Comparison of ENCODE assay signal across 3 cellular contexts in the genomic region with DNA sequence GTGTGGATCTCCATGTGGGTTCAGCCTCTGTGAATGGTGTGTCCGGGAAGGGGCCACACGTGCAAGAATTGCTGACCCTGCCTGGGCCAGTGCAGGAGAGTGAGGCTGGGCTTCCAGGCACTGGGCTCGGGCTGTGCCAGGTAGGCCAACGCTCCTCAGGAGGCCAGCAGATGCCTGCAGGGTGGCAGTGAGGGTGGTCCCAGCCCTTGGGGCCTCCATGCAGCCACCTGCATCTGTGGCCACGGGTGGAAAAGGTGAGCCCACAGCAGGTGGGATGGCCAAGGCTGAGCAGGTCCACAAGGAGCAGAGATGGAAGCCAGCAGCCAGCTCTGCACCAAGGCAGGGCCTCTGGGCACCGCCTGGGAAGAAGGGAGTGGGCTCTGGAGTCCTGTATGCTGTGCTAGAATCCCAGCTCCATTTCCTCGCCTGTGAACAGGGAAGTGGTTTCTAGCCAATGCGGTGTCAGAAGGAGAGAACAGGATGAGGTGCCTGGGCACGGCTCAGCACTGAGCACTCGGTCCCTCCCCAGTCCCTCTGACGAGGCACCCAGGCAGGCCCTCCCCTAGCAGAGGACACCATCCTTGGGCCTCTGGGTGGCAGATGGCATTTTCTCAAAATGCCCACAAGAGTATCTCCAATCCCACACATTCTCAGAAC.
TF ChIP-seq lines count a peak whose summit lies in the region.

No MANE protein-coding gene starts in this region.

TF ChIP-seq in SK-N-SH, 30 proteins besides CTCF, POLR2A, EP300 and RAD21 (continued from another document):
- TF ChIP-seq GABPA (IDR thresholded peaks at IDR 0.05; ENCODE audit: low read depth) (no peak), SMC3 (IDR thresholded peaks at IDR 0.05; ENCODE audit: low read depth, low read length) (no peak), MXI1 (IDR thresholded peaks at IDR 0.05; ENCODE audit: low read depth, low read length) (no peak), RXRA (IDR thresholded peaks at IDR 0.05; ENCODE audit: borderline replicate concordance, low read depth) (no peak), NFIC (IDR thresholded peaks at IDR 0.05; ENCODE audit: borderline replicate concordance) (no peak), GATA2 (CRISPR knock-in tag; IDR thresholded peaks at IDR 0.05) (no peak), JUND (IDR thresholded peaks at IDR 0.05) (no peak), EZH2phosphoT487 (IDR thresholded peaks at IDR 0.05; ENCODE audit: borderline replicate concordance, low read depth) (no peak), RFX5 (IDR thresholded peaks at IDR 0.05; ENCODE audit: low read length) (no peak), RCOR1 (IDR thresholded peaks at IDR 0.05; ENCODE audit: low read length) (no peak), MEF2A (IDR thresholded peaks at IDR 0.05; ENCODE audit: borderline replicate concordance, low read depth) (no peak)
TF ChIP-seq in SK-N-SH: peak in this region for 0.

TF ChIP-seq in SK-N-SH treated with all-trans-retinoic acid at 6 μM for 48 hours, 23 proteins besides CTCF, POLR2A, EP300 and RAD21:
- TF ChIP-seq TSHZ2 (CRISPR knock-in tag; IDR thresholded peaks at IDR 0.05): no peak
- TF ChIP-seq BACH2 (CRISPR knock-in tag; IDR thresholded peaks at IDR 0.05; ENCODE audit: borderline replicate concordance): no peak
- TF ChIP-seq, protein P1, sequence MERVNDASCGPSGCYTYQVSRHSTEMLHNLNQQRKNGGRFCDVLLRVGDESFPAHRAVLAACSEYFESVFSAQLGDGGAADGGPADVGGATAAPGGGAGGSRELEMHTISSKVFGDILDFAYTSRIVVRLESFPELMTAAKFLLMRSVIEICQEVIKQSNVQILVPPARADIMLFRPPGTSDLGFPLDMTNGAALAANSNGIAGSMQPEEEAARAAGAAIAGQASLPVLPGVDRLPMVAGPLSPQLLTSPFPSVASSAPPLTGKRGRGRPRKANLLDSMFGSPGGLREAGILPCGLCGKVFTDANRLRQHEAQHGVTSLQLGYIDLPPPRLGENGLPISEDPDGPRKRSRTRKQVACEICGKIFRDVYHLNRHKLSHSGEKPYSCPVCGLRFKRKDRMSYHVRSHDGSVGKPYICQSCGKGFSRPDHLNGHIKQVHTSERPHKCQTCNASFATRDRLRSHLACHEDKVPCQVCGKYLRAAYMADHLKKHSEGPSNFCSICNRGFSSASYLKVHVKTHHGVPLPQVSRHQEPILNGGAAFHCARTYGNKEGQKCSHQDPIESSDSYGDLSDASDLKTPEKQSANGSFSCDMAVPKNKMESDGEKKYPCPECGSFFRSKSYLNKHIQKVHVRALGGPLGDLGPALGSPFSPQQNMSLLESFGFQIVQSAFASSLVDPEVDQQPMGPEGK (CRISPR knock-in tag; IDR thresholded peaks at IDR 0.05; ENCODE audit: borderline replicate concordance): no peak
- TF ChIP-seq TOX (CRISPR knock-in tag; IDR thresholded peaks at IDR 0.05; ENCODE audit: borderline replicate concordance): no peak
- no peak for TF ChIP-seq PPARA (CRISPR knock-in tag; IDR thresholded peaks at IDR 0.05; ENCODE audit: borderline replicate concordance)
- no peak for TF ChIP-seq ZNF70 (CRISPR knock-in tag; IDR thresholded peaks at IDR 0.05)
- no peak for TF ChIP-seq TCF4 (CRISPR knock-in tag; IDR thresholded peaks at IDR 0.05; ENCODE audit: borderline replicate concordance)
- TF ChIP-seq, protein P2, sequence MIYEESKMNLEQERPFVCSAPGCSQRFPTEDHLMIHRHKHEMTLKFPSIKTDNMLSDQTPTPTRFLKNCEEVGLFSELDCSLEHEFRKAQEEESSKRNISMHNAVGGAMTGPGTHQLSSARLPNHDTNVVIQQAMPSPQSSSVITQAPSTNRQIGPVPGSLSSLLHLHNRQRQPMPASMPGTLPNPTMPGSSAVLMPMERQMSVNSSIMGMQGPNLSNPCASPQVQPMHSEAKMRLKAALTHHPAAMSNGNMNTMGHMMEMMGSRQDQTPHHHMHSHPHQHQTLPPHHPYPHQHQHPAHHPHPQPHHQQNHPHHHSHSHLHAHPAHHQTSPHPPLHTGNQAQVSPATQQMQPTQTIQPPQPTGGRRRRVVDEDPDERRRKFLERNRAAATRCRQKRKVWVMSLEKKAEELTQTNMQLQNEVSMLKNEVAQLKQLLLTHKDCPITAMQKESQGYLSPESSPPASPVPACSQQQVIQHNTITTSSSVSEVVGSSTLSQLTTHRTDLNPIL (CRISPR knock-in tag; IDR thresholded peaks at IDR 0.05; ENCODE audit: low read depth): no peak
- no peak for TF ChIP-seq ARNTL (CRISPR knock-in tag; IDR thresholded peaks at IDR 0.05; ENCODE audit: borderline replicate concordance, low read depth)
- no peak for TF ChIP-seq RARB (CRISPR knock-in tag; IDR thresholded peaks at IDR 0.05)
- no peak for TF ChIP-seq CSDC2 (CRISPR knock-in tag; IDR thresholded peaks at IDR 0.05)
- no peak for TF ChIP-seq GLIS3 (CRISPR knock-in tag; IDR thresholded peaks at IDR 0.05)

TF ChIP-seq in HepG2, 621 proteins besides CTCF, POLR2A, EP300 and RAD21:
- TF ChIP-seq, protein P3, sequence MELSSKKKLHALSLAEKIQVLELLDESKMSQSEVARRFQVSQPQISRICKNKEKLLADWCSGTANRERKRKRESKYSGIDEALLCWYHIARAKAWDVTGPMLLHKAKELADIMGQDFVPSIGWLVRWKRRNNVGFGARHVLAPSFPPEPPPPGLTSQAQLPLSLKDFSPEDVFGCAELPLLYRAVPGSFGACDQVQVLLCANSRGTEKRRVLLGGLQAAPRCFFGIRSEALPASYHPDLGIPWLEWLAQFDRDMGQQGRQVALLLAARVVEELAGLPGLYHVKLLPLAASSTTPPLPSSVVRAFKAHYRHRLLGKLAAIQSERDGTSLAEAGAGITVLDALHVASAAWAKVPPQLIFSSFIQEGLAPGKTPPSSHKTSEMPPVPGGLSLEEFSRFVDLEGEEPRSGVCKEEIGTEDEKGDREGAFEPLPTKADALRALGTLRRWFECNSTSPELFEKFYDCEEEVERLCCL (CRISPR knock-in tag; IDR thresholded peaks at IDR 0.05; ENCODE audit: borderline replicate concordance): no peak
- no peak for TF ChIP-seq CREM (IDR thresholded peaks at IDR 0.05)
- TF ChIP-seq CREM (CRISPR knock-in tag; IDR thresholded peaks at IDR 0.05): no peak
- no peak for TF ChIP-seq SNAI1 (CRISPR knock-in tag; IDR thresholded peaks at IDR 0.05; ENCODE audit: borderline replicate concordance)
- TF ChIP-seq CEBPG (CRISPR knock-in tag; IDR thresholded peaks at IDR 0.05): no peak
- no peak for TF ChIP-seq XRCC5 (optimal IDR thresholded peaks at IDR 0.05; ENCODE audit: low read length)
- no peak for TF ChIP-seq HIC2 (CRISPR knock-in tag; IDR thresholded peaks at IDR 0.05; ENCODE audit: low read depth)
- TF ChIP-seq, protein P4, sequence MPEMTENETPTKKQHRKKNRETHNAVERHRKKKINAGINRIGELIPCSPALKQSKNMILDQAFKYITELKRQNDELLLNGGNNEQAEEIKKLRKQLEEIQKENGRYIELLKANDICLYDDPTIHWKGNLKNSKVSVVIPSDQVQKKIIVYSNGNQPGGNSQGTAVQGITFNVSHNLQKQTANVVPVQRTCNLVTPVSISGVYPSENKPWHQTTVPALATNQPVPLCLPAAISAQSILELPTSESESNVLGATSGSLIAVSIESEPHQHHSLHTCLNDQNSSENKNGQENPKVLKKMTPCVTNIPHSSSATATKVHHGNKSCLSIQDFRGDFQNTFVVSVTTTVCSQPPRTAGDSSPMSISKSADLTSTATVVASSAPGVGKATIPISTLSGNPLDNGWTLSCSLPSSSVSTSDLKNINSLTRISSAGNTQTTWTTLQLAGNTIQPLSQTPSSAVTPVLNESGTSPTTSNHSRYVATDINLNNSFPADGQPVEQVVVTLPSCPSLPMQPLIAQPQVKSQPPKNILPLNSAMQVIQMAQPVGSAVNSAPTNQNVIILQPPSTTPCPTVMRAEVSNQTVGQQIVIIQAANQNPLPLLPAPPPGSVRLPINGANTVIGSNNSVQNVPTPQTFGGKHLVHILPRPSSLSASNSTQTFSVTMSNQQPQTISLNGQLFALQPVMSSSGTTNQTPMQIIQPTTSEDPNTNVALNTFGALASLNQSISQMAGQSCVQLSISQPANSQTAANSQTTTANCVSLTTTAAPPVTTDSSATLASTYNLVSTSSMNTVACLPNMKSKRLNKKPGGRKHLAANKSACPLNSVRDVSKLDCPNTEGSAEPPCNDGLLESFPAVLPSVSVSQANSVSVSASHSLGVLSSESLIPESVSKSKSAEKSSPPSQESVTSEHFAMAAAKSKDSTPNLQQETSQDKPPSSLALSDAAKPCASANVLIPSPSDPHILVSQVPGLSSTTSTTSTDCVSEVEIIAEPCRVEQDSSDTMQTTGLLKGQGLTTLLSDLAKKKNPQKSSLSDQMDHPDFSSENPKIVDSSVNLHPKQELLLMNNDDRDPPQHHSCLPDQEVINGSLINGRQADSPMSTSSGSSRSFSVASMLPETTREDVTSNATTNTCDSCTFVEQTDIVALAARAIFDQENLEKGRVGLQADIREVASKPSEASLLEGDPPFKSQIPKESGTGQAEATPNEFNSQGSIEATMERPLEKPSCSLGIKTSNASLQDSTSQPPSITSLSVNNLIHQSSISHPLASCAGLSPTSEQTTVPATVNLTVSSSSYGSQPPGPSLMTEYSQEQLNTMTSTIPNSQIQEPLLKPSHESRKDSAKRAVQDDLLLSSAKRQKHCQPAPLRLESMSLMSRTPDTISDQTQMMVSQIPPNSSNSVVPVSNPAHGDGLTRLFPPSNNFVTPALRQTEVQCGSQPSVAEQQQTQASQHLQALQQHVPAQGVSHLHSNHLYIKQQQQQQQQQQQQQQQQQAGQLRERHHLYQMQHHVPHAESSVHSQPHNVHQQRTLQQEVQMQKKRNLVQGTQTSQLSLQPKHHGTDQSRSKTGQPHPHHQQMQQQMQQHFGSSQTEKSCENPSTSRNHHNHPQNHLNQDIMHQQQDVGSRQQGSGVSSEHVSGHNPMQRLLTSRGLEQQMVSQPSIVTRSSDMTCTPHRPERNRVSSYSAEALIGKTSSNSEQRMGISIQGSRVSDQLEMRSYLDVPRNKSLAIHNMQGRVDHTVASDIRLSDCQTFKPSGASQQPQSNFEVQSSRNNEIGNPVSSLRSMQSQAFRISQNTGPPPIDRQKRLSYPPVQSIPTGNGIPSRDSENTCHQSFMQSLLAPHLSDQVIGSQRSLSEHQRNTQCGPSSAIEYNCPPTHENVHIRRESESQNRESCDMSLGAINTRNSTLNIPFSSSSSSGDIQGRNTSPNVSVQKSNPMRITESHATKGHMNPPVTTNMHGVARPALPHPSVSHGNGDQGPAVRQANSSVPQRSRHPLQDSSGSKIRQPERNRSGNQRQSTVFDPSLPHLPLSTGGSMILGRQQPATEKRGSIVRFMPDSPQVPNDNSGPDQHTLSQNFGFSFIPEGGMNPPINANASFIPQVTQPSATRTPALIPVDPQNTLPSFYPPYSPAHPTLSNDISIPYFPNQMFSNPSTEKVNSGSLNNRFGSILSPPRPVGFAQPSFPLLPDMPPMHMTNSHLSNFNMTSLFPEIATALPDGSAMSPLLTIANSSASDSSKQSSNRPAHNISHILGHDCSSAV (CRISPR knock-in tag; IDR thresholded peaks at IDR 0.05; ENCODE audit: borderline replicate concordance): no peak
- no peak for TF ChIP-seq NR3C1 (CRISPR knock-in tag; IDR thresholded peaks at IDR 0.05)
- no peak for TF ChIP-seq NAIF1 (CRISPR knock-in tag; IDR thresholded peaks at IDR 0.05; ENCODE audit: borderline replicate concordance)
- TF ChIP-seq, protein P5, sequence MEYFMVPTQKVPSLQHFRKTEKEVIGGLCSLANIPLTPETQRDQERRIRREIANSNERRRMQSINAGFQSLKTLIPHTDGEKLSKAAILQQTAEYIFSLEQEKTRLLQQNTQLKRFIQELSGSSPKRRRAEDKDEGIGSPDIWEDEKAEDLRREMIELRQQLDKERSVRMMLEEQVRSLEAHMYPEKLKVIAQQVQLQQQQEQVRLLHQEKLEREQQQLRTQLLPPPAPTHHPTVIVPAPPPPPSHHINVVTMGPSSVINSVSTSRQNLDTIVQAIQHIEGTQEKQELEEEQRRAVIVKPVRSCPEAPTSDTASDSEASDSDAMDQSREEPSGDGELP (IDR thresholded peaks at IDR 0.05; ENCODE audit: borderline replicate concordance, low read depth): no peak
- no peak for TF ChIP-seq ZNF841 (CRISPR knock-in tag; IDR thresholded peaks at IDR 0.05; ENCODE audit: borderline replicate concordance)
- TF ChIP-seq, protein P6, sequence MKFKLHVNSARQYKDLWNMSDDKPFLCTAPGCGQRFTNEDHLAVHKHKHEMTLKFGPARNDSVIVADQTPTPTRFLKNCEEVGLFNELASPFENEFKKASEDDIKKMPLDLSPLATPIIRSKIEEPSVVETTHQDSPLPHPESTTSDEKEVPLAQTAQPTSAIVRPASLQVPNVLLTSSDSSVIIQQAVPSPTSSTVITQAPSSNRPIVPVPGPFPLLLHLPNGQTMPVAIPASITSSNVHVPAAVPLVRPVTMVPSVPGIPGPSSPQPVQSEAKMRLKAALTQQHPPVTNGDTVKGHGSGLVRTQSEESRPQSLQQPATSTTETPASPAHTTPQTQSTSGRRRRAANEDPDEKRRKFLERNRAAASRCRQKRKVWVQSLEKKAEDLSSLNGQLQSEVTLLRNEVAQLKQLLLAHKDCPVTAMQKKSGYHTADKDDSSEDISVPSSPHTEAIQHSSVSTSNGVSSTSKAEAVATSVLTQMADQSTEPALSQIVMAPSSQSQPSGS (CRISPR knock-in tag; IDR thresholded peaks at IDR 0.05): no peak
- TF ChIP-seq NCOA2 (CRISPR knock-in tag; IDR thresholded peaks at IDR 0.05): no peak
- no peak for TF ChIP-seq KLF11 (CRISPR knock-in tag; IDR thresholded peaks at IDR 0.05)
- TF ChIP-seq, protein P7, sequence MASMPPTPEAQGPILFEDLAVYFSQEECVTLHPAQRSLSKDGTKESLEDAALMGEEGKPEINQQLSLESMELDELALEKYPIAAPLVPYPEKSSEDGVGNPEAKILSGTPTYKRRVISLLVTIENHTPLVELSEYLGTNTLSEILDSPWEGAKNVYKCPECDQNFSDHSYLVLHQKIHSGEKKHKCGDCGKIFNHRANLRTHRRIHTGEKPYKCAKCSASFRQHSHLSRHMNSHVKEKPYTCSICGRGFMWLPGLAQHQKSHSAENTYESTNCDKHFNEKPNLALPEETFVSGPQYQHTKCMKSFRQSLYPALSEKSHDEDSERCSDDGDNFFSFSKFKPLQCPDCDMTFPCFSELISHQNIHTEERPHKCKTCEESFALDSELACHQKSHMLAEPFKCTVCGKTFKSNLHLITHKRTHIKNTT (CRISPR knock-in tag; IDR thresholded peaks at IDR 0.05): no peak
- TF ChIP-seq ZZZ3 (CRISPR knock-in tag; IDR thresholded peaks at IDR 0.05; ENCODE audit: borderline replicate concordance): no peak
